ENCODE assay signal across 15 cellular contexts in the genomic region with DNA sequence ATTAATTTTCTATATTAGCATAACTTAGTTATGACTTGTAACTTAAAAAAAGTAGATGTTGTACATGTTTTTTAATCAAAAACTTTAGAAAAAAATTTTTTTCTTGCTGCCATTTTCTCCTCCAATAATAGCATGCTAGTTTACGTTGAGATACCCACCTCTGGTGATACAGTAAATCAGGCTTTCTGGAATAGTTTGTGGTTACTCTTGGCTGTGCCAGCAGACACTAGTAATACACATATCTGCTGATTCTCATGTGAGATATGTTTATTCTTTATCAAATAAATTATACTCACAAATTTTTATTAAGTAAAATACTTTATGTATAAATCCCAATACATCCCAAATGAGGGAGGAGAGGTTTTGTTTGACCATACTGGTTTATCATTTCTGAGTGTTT.
DNase-seq lines count a peak whose midpoint lies in the region; ATAC-seq, FAIRE-seq and TF ChIP-seq lines count a peak whose summit lies in the region.
"Had no signal": no experiment of that assay in that cellular context is flagged by ENCODE, and none has a peak within 500 bp of the region (broad histone marks: within the 10 kb centered on the region; RNA-seq: fewer than 3 reads in every experiment).

No MANE protein-coding gene starts in this region.

- H3K4me1 ChIP-seq in adrenal gland (replicated peaks in 1 of 2) (peaks cover 23 to 47% of the 10 kb centered on the region in 2 donors), kidney (ENCODE audit: control insufficient read depth in 1 of 2, insufficient read depth in 1 of 2, low read depth in 1 of 2, low read length in 2 of 2) (peaks cover 4 to 14% of the 10 kb centered on the region in 2 donors)

- no peak for TF ChIP-seq CTCF in adrenal gland (IDR thresholded peaks at IDR 0.05)
- no peak for TF ChIP-seq CTCF in kidney (IDR thresholded peaks at IDR 0.05; ENCODE audit: borderline replicate concordance, extremely low read depth, insufficient read depth)

- WGBS in adrenal gland, 4 donors = 70 to 90% (median 86%) methylated on average over 1 of the region's 1 CpG

- H3K4me1 Mint-ChIP-seq in activated CD4-positive, alpha-beta T cell treated with anti-CD3 and anti-CD28 coated beads, Interleukin-2, amount 10 ng/mL, durations not matched to agents 24 days and 14 days = peaks cover 21% of the 10 kb centered on the region
- H3K4me1 Mint-ChIP-seq in stimulated activated effector memory CD8-positive, alpha-beta T cell treated with anti-CD3 and anti-CD28 coated beads, Interleukin-12 subunit alpha, Interleukin-12 subunit beta, amount 100 ng/mL, for 72 hours = peaks cover 31% of the 10 kb centered on the region

- H3K27me3 Mint-ChIP-seq in activated CD4-positive, alpha-beta T cell treated with anti-CD3 and anti-CD28 coated beads, Interleukin-2, amount 10 ng/mL, durations not matched to agents 24 days and 14 days = no peaks in the 10 kb centered on the region
- H3K27me3 Mint-ChIP-seq: IgD-negative memory B cell had no signal

- intact Hi-C loops in activated CD4-positive, alpha-beta T cell treated with anti-CD3 and anti-CD28 coated beads, Interleukin-2, amount 10 ng/mL, durations not matched to agents 24 days and 14 days (cut with micrococcal nuclease) = loop anchor here (5.0 to 10.0 kb wide), 3 partner anchors 46 to 608 kb away; no protein-coding TSS in a partner anchor
- intact Hi-C loops in adrenal gland (cut with DNase I) (no loop called here), kidney (cut with DNase I) (no loop called here)

- H3K4me3 Mint-ChIP-seq in activated CD4-positive, alpha-beta T cell treated with anti-CD3 and anti-CD28 coated beads, Interleukin-2, amount 10 ng/mL, durations not matched to agents 24 days and 14 days = peak overlapping the region; percentile 2
- H3K4me3 Mint-ChIP-seq in stimulated activated effector memory CD8-positive, alpha-beta T cell treated with anti-CD3 and anti-CD28 coated beads, Interleukin-12 subunit alpha, Interleukin-12 subunit beta, amount 100 ng/mL, for 72 hours = no peak overlapping the region
- H3K4me3 Mint-ChIP-seq: IgD-negative memory B cell, neural crest cell had no signal

- H3K36me3 ChIP-seq in adrenal gland (replicated peaks in 1 of 2) (no peaks in the 10 kb centered on the region), kidney (ENCODE audit: control insufficient read depth in 1 of 2, insufficient read depth in 2 of 2, low read length in 2 of 2) (peaks cover 0 to 27% of the 10 kb centered on the region in 2 donors)

- H3K9me3 ChIP-seq in adrenal gland (replicated peaks in 1 of 3) = no peaks in the 10 kb centered on the region
- no peaks in the 10 kb centered on the region for H3K9me3 ChIP-seq in kidney (ENCODE audit: control insufficient read depth in 1 of 2, low read length in 2 of 2)

- H3K27ac Mint-ChIP-seq in activated CD4-positive, alpha-beta T cell treated with anti-CD3 and anti-CD28 coated beads, Interleukin-2, amount 10 ng/mL, durations not matched to agents 24 days and 14 days = peak overlapping the region; percentile 26
- peak overlapping the region; percentile 50 for H3K27ac Mint-ChIP-seq in stimulated activated effector memory CD8-positive, alpha-beta T cell treated with anti-CD3 and anti-CD28 coated beads, Interleukin-12 subunit alpha, Interleukin-12 subunit beta, amount 100 ng/mL, for 72 hours
- H3K27ac Mint-ChIP-seq: IgD-negative memory B cell had no signal

- H3K27ac ChIP-seq in adrenal gland = peak overlapping the region in 3 of 5 donors; percentile 26 to 61 (median 37)
- H3K27ac ChIP-seq in kidney (ENCODE audit: low read depth in 2 of 2, low read length in 2 of 2) = peak overlapping the region; percentile 37 to 52

- H3K9ac ChIP-seq in kidney (ENCODE audit: low read length in 2 of 2) = no peak overlapping the region

- TF ChIP-seq POLR2A in adrenal gland (IDR thresholded peaks at IDR 0.05) = no peak

- FAIRE-seq in kidney (lab: Jason Lieb, UNC) = no peak

- no peaks in the 10 kb centered on the region for H3K27me3 ChIP-seq in adrenal gland
- H3K27me3 ChIP-seq: dorsolateral prefrontal cortex had no signal

- H3K9me3 Mint-ChIP-seq in activated CD4-positive, alpha-beta T cell treated with anti-CD3 and anti-CD28 coated beads, Interleukin-2, amount 10 ng/mL, durations not matched to agents 24 days and 14 days = no peaks in the 10 kb centered on the region
- H3K9me3 Mint-ChIP-seq in stimulated activated effector memory CD8-positive, alpha-beta T cell treated with anti-CD3 and anti-CD28 coated beads, Interleukin-12 subunit alpha, Interleukin-12 subunit beta, amount 100 ng/mL, for 72 hours = no peaks in the 10 kb centered on the region
- H3K9me3 Mint-ChIP-seq: IgD-negative memory B cell, neural crest cell had no signal

- H3K36me3 Mint-ChIP-seq in activated CD4-positive, alpha-beta T cell treated with anti-CD3 and anti-CD28 coated beads, Interleukin-2, amount 10 ng/mL, durations not matched to agents 24 days and 14 days (ENCODE audit: low read depth) = peaks cover 30% of the 10 kb centered on the region
- peaks cover 34% of the 10 kb centered on the region for H3K36me3 Mint-ChIP-seq in stimulated activated effector memory CD8-positive, alpha-beta T cell treated with anti-CD3 and anti-CD28 coated beads, Interleukin-12 subunit alpha, Interleukin-12 subunit beta, amount 100 ng/mL, for 72 hours

- H3K4me3 ChIP-seq in adrenal gland (no peak overlapping the region), kidney (ENCODE audit: low read length in 2 of 2) (no peak overlapping the region)
- H3K4me3 ChIP-seq: dorsolateral prefrontal cortex had no signal

- ATAC-seq in stimulated activated effector memory CD8-positive, alpha-beta T cell treated with anti-CD3 and anti-CD28 coated beads, Interleukin-12 subunit alpha, Interleukin-12 subunit beta, amount 100 ng/mL, for 72 hours = no peak

- no peak for DNase-seq in activated CD4-positive, alpha-beta T cell treated with anti-CD3 and anti-CD28 coated beads, Interleukin-2, amount 10 ng/mL, durations not matched to agents 24 days and 14 days
- DNase-seq in activated CD4-positive, alpha-beta T cell treated with anti-CD3 and anti-CD28 coated beads for 4 hours = no peak
- DNase-seq in adrenal gland = no peak
- no peak for DNase-seq in kidney
- DNase-seq in stimulated activated effector memory CD8-positive, alpha-beta T cell treated with anti-CD3 and anti-CD28 coated beads, Interleukin-12 subunit alpha, Interleukin-12 subunit beta, amount 100 ng/mL, for 72 hours (ENCODE audit: low spot score in 2 of 2) = no peak
- no peak for DNase-seq in medulla oblongata (ENCODE audit: extremely low spot score)
- DNase-seq in activated gamma-delta T cell (lab: John Stamatoyannopoulos, UW) = no peak
- DNase-seq in activated effector memory CD4-positive, alpha-beta T cell treated with anti-CD3 and anti-CD28 coated beads, Interleukin-2, amount 50 U/mL, for 16 hours = no peak
- DNase-seq: 8988T; dorsolateral prefrontal cortex; NCI-H1694; stimulated activated CD4-positive, alpha-beta T cell treated with anti-CD3 and anti-CD28 coated beads, Interleukin-4, amount 100 ng/mL, for 24 hours; T-helper 9 cell had no signal
